In genomic region chr6:114144887-114145851, GRCh38 we compare ENCODE assay signal across 1 cellular context.
TF ChIP-seq lines count a peak whose summit lies in the region.

No MANE protein-coding gene starts in this region.

TF ChIP-seq in HepG2, 621 proteins besides CTCF, POLR2A, EP300 and RAD21 (continued from another document and continues in another):
- TF ChIP-seq ZUFSP (CRISPR knock-in tag; IDR thresholded peaks at IDR 0.05; ENCODE audit: borderline replicate concordance) (no peak), SSRP1 (CRISPR knock-in tag; IDR thresholded peaks at IDR 0.05) (peak; percentile 29; the same call in 1 of the 2 replicates), GTF3A (CRISPR knock-in tag; conservative IDR thresholded peaks at IDR 0.05) (no peak), AGO2 (optimal IDR thresholded peaks at IDR 0.05; ENCODE audit: low read depth, low read length) (no peak), ZNF773 (CRISPR knock-in tag; IDR thresholded peaks at IDR 0.05; ENCODE audit: borderline replicate concordance) (no peak), ZNF709 (CRISPR knock-in tag; IDR thresholded peaks at IDR 0.05) (no peak), NR0B2 (CRISPR knock-in tag; IDR thresholded peaks at IDR 0.05) (no peak), ZNF577 (CRISPR knock-in tag; IDR thresholded peaks at IDR 0.05; ENCODE audit: borderline replicate concordance, low read depth) (no peak), HMG20B (CRISPR knock-in tag; conservative IDR thresholded peaks at IDR 0.05) (peak; percentile 60; the same call in 1 of the 2 replicates), ZNF414 (CRISPR knock-in tag; IDR thresholded peaks at IDR 0.05) (no peak), CAMTA2 (CRISPR knock-in tag; IDR thresholded peaks at IDR 0.05; ENCODE audit: borderline replicate concordance) (no peak), MTA3 (CRISPR knock-in tag; IDR thresholded peaks at IDR 0.05) (no peak), SNAPC2 (CRISPR knock-in tag; IDR thresholded peaks at IDR 0.05) (no peak), ZNF672 (CRISPR knock-in tag; IDR thresholded peaks at IDR 0.05) (no peak), CCDC6 (CRISPR knock-in tag; IDR thresholded peaks at IDR 0.05) (no peak; the same call in 1 of the 2 replicates), ZNF83 (CRISPR knock-in tag; IDR thresholded peaks at IDR 0.05; ENCODE audit: borderline replicate concordance) (no peak), DR1 (CRISPR knock-in tag; IDR thresholded peaks at IDR 0.05) (no peak), YY1 (IDR thresholded peaks at IDR 0.05; ENCODE audit: insufficient read depth, insufficient replicate concordance, low read depth, low read length) (no peak), TP53 (CRISPR knock-in tag; conservative IDR thresholded peaks at IDR 0.05) (no peak), HNF4G (IDR thresholded peaks at IDR 0.05; ENCODE audit: borderline replicate concordance, low read depth, low read length) (peak; percentile 71; the same call in 1 of the 2 replicates), HNF4G (CRISPR knock-in tag; IDR thresholded peaks at IDR 0.05; ENCODE audit: borderline replicate concordance, low read depth) (peak; percentile 42; the same call in 1 of the 2 replicates), MNT (IDR thresholded peaks at IDR 0.05) (no peak), CREBL2 (CRISPR knock-in tag; IDR thresholded peaks at IDR 0.05; ENCODE audit: borderline replicate concordance) (no peak), ZNF354B (CRISPR knock-in tag; IDR thresholded peaks at IDR 0.05) (no peak), RARG (CRISPR knock-in tag; IDR thresholded peaks at IDR 0.05; ENCODE audit: low read depth) (no peak), BCL3 (CRISPR knock-in tag; IDR thresholded peaks at IDR 0.05) (no peak), ZNF513 (CRISPR knock-in tag; conservative IDR thresholded peaks at IDR 0.05) (no peak), ELF4 (CRISPR knock-in tag; IDR thresholded peaks at IDR 0.05; ENCODE audit: borderline replicate concordance) (no peak), FOXO1 (CRISPR knock-in tag; IDR thresholded peaks at IDR 0.05) (peak; percentile 80), ZNF670 (CRISPR knock-in tag; IDR thresholded peaks at IDR 0.05; ENCODE audit: borderline replicate concordance) (no peak), ZNF432 (CRISPR knock-in tag; IDR thresholded peaks at IDR 0.05; ENCODE audit: borderline replicate concordance) (no peak), ATF3 (CRISPR knock-in tag; IDR thresholded peaks at IDR 0.05) (peak; percentile 58; the same call in 1 of the 2 replicates), TEAD3 (CRISPR knock-in tag; optimal IDR thresholded peaks at IDR 0.05; ENCODE audit: borderline replicate concordance) (peak; percentile 92), CREB3 (CRISPR knock-in tag; IDR thresholded peaks at IDR 0.05) (no peak), ZNF710 (CRISPR knock-in tag; IDR thresholded peaks at IDR 0.05; ENCODE audit: borderline replicate concordance) (peak; percentile 72; the same call in 1 of the 2 replicates), NAIF1 (CRISPR knock-in tag; IDR thresholded peaks at IDR 0.05; ENCODE audit: borderline replicate concordance) (no peak), KAT7 (CRISPR knock-in tag; IDR thresholded peaks at IDR 0.05; ENCODE audit: borderline replicate concordance) (no peak), HES4 (CRISPR knock-in tag; IDR thresholded peaks at IDR 0.05; ENCODE audit: borderline replicate concordance) (no peak), KLF9 (CRISPR knock-in tag; IDR thresholded peaks at IDR 0.05; ENCODE audit: low read depth) (no peak), HNF1A (IDR thresholded peaks at IDR 0.05; ENCODE audit: low read depth) (no peak; the same call in 1 of the 2 replicates), HNF1A (CRISPR knock-in tag; IDR thresholded peaks at IDR 0.05; ENCODE audit: borderline replicate concordance) (peak; percentile 59; the same call in 1 of the 2 replicates), HOMEZ (CRISPR knock-in tag; IDR thresholded peaks at IDR 0.05; ENCODE audit: low read depth) (0 out of 2 replicates have a peak, but pooled peaks have one; percentile 33), JUND (CRISPR knock-in tag; IDR thresholded peaks at IDR 0.05) (no peak), KLF6 (CRISPR knock-in tag; IDR thresholded peaks at IDR 0.05) (no peak), HOXA9 (CRISPR knock-in tag; IDR thresholded peaks at IDR 0.05; ENCODE audit: borderline replicate concordance) (no peak), ZNF704 (CRISPR knock-in tag; IDR thresholded peaks at IDR 0.05; ENCODE audit: borderline replicate concordance) (no peak), NCOA5 (CRISPR knock-in tag; IDR thresholded peaks at IDR 0.05) (no peak)
